Comparison of ENCODE assay signal across 24 cellular contexts in genomic region chr15:98121957-98122356, GRCh38.
"Had no signal": no experiment of that assay in that cellular context is flagged by ENCODE, and none has a peak within 500 bp of the region (broad histone marks: within the 10 kb centered on the region; RNA-seq: fewer than 3 reads in every experiment).

No MANE protein-coding gene starts in this region.

- ATAC-seq: activated CD4-positive, CD25-positive, alpha-beta regulatory T cell treated with anti-CD3 and anti-CD28 coated beads, Interleukin-2, amount 50 U/mL, for 24 hours; activated CD8-positive, alpha-beta T cell treated with anti-CD3 and anti-CD28 coated beads, Interleukin-2, amount 10 ng/mL, durations not matched to agents 7 days and 5 days; left lung; mucosa of descending colon; naive thymus-derived CD8-positive, alpha-beta T cell; stimulated activated naive CD8-positive, alpha-beta T cell treated with anti-CD3 and anti-CD28 coated beads, Interleukin-15, Interleukin-2, amounts not matched to agents 100 U/mL and 50 U/mL, for 24 hours had no signal

- H3K4me3 ChIP-seq: dorsolateral prefrontal cortex, left lung, mucosa of descending colon, tibial artery had no signal

- H3K36me3 Mint-ChIP-seq: activated naive CD8-positive, alpha-beta T cell treated with anti-CD3 and anti-CD28 coated beads, Interleukin-2, amount 10 ng/mL, durations not matched to agents 7 days and 5 days; brain; naive thymus-derived CD8-positive, alpha-beta T cell had no signal

- H3K27ac Mint-ChIP-seq: activated CD4-positive, alpha-beta T cell treated with anti-CD3 and anti-CD28 coated beads, Interleukin-2, amount 10 ng/mL, durations not matched to agents 7 days and 5 days; activated CD8-positive, alpha-beta T cell treated with anti-CD3 and anti-CD28 coated beads, Interleukin-2, amount 10 ng/mL, durations not matched to agents 7 days and 5 days; activated naive CD8-positive, alpha-beta T cell treated with anti-CD3 and anti-CD28 coated beads, Interleukin-2, amount 10 ng/mL, durations not matched to agents 7 days and 5 days; activated T-cell treated with anti-CD3 and anti-CD28 coated beads, Interleukin-2, amount 50 U/mL, for 24 hours; activated T-helper 2 cell treated with anti-CD3 and anti-CD28 coated beads, Interferon-gamma antibody, Interleukin-2, Interleukin-4, amounts not matched to agents 10 μg/mL and 5 μg/mL and 100 μg/mL, durations not matched to agents 14 hours and 24 hours and 36 hours; naive thymus-derived CD8-positive, alpha-beta T cell had no signal

- H3K27me3 Mint-ChIP-seq: activated CD4-positive, alpha-beta T cell treated with anti-CD3 and anti-CD28 coated beads, Interleukin-2, amount 10 ng/mL, durations not matched to agents 7 days and 5 days; activated T-cell treated with anti-CD3 and anti-CD28 coated beads, Interleukin-2, amount 50 U/mL, for 24 hours; brain had no signal

- H3K27ac ChIP-seq: dorsolateral prefrontal cortex, epithelial cell of prostate, left lung, neutrophil, tibial artery had no signal

- H3K9me3 ChIP-seq: left lung, mucosa of descending colon, neutrophil, tibial artery had no signal

- H3K4me1 Mint-ChIP-seq: activated CD4-positive, alpha-beta T cell treated with anti-CD3 and anti-CD28 coated beads, Interleukin-2, amount 10 ng/mL, durations not matched to agents 7 days and 5 days; activated naive CD8-positive, alpha-beta T cell treated with anti-CD3 and anti-CD28 coated beads, Interleukin-2, amount 10 ng/mL, durations not matched to agents 7 days and 5 days; naive thymus-derived CD8-positive, alpha-beta T cell had no signal

- H3K27me3 ChIP-seq: left lung, tibial artery had no signal

- H3K9me3 Mint-ChIP-seq: activated CD4-positive, alpha-beta T cell treated with anti-CD3 and anti-CD28 coated beads, Interleukin-2, amount 10 ng/mL, durations not matched to agents 7 days and 5 days; activated T-helper 2 cell treated with anti-CD3 and anti-CD28 coated beads, Interferon-gamma antibody, Interleukin-2, Interleukin-4, amounts not matched to agents 10 μg/mL and 5 μg/mL and 100 μg/mL, durations not matched to agents 14 hours and 24 hours and 36 hours had no signal

- H3K4me3 Mint-ChIP-seq: activated CD4-positive, alpha-beta T cell treated with anti-CD3 and anti-CD28 coated beads, Interleukin-2, amount 10 ng/mL, durations not matched to agents 7 days and 5 days; activated CD8-positive, alpha-beta T cell treated with anti-CD3 and anti-CD28 coated beads, Interleukin-2, amount 10 ng/mL, durations not matched to agents 7 days and 5 days; activated naive CD8-positive, alpha-beta T cell treated with anti-CD3 and anti-CD28 coated beads, Interleukin-2, amount 10 ng/mL, durations not matched to agents 7 days and 5 days; activated T-cell treated with anti-CD3 and anti-CD28 coated beads, Interleukin-2, amount 50 U/mL, for 24 hours; brain; naive thymus-derived CD8-positive, alpha-beta T cell had no signal

- DNase-seq: activated CD4-positive, alpha-beta T cell treated with anti-CD3 and anti-CD28 coated beads, Interleukin-2, amount 10 ng/mL, durations not matched to agents 7 days and 5 days; activated CD8-positive, alpha-beta T cell treated with anti-CD3 and anti-CD28 coated beads, Interleukin-2, amount 10 ng/mL, durations not matched to agents 7 days and 5 days; activated naive CD4-positive, alpha-beta T cell treated with Interleukin-2 at 50 U/mL for 16 hours; activated naive CD8-positive, alpha-beta T cell treated with anti-CD3 and anti-CD28 coated beads, Interleukin-2, amount 10 ng/mL, durations not matched to agents 7 days and 5 days; activated T-cell treated with anti-CD3 and anti-CD28 coated beads, Interleukin-2, amount 50 U/mL, for 24 hours; amygdala; caudate nucleus; dorsolateral prefrontal cortex; head of caudate nucleus; left lung; mucosa of descending colon; naive thymus-derived CD8-positive, alpha-beta T cell; posterior cingulate gyrus; retina; stimulated activated CD4-positive, alpha-beta T cell treated with anti-CD3 and anti-CD28 coated beads, Interleukin-2, amount 100 ng/mL, for 24 hours; stimulated activated naive CD8-positive, alpha-beta T cell treated with anti-CD3 and anti-CD28 coated beads, Interleukin-15, Interleukin-2, amounts not matched to agents 100 U/mL and 50 U/mL, for 24 hours; substantia nigra; T1000; tibial artery had no signal

- H3K36me3 ChIP-seq: left lung, neutrophil, tibial artery had no signal

- H3K4me1 ChIP-seq: left lung, tibial artery had no signal
